In the genomic region with DNA sequence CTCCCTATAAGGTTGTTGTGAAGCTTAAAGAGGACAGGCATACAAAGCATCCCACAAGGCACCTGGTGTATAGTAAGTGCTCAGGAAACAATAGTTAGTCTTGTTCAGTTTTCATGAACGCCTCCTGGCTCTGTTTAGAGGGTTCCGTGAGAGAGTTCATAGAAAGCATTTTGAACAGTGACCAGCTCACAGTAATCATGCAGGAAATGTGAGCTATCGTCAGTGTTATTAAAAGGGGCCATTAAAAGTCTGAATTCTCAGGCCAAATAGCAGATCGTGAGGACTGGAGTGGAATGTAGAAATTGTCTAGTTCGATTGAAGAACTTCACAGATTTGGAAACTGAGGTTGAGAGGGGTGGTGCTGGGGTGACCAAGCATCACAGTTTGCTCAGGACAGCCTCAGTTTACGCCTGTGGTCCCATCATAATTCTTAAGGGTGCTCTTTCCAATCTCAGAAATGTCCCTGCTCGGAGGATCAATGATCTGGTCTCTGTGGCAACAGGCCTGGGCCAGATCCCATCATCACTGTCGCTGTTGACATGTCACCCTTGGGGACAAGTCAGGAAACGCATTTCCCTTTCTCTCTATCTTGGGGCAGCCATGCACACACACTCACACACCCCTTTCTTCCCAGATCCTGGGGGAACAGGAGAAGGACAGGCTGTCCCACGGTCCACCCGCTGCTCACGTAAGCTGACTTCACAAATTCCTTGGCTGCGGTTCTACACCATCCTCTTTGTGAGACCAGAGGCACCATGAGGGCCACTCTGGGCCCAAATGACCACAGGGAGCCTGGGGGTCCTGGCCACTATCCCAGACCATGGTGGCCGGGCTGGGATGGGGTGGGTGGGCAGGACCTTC, we compare ENCODE assay signal across 16 cellular contexts. TPM values are rescaled to one million over a fixed set of nuclear protein-coding genes. Genes with fewer than 3 reads are reported as not detected.
DNase-seq lines count a peak whose midpoint lies in the region; ATAC-seq, FAIRE-seq and TF ChIP-seq lines count a peak whose summit lies in the region.
"Had no signal": no experiment of that assay in that cellular context is flagged by ENCODE, and none has a peak within 500 bp of the region (broad histone marks: within the 10 kb centered on the region; RNA-seq: fewer than 3 reads in every experiment).

No MANE protein-coding gene starts in this region.

- H3K4me2 ChIP-seq in PC-9 (peak overlapping the region; percentile 18), endothelial cell of umbilical vein (ENCODE audit: insufficient read depth, low read length) (peak overlapping the region; percentile 22)
- H3K4me2 ChIP-seq: GM23338 had no signal

- H3K4me1 ChIP-seq in PC-9 (replicated peaks; ENCODE audit: insufficient read depth) (peaks cover 50% of the 10 kb centered on the region), endothelial cell of umbilical vein (ENCODE audit: control insufficient read depth, extremely low read depth, insufficient read depth, low read length) (peaks cover 94% of the 10 kb centered on the region), lower lobe of right lung (peaks cover 88% of the 10 kb centered on the region), stomach (peaks cover 28 to 75% (median 50%) of the 10 kb centered on the region in 4 donors)

- BruUV-seq in PC-9 (replicated peaks; lab: Mats Ljungman, UMichigan) (no TSS peak), endothelial cell of umbilical vein (replicated peaks; lab: Mats Ljungman, UMichigan) (TSS peak; percentile 14)

- WGBS in stomach, 5 donors, result 73 to 86% (median 82%) methylated on average over 14 of the region's 14 CpGs

- ATAC-seq in lower lobe of right lung (peak in 1 of 2 donors; percentile 9), HG02678 (IDR thresholded peaks at IDR 0.05; ENCODE audit: unreplicated experiment) (no peak)
- ATAC-seq: GM23338; natural killer cell treated with Interleukin-12 subunit alpha and Interleukin-12 subunit beta and Interleukin-15 and Interleukin-18, amount 100 ng/mL, for 72 hours had no signal

- H3K36me3 ChIP-seq in PC-9 (ENCODE audit: low read depth) (peaks cover 78% of the 10 kb centered on the region), endothelial cell of umbilical vein (ENCODE audit: control insufficient read depth in 2 of 2, extremely low read depth in 1 of 2, insufficient read depth in 2 of 2, low read length in 2 of 2) (peaks cover 30 to 50% of the 10 kb centered on the region in 2 experiments), lower lobe of right lung (peaks cover 74% of the 10 kb centered on the region), stomach (peaks cover 0 to 42% (median 31%) of the 10 kb centered on the region in 4 donors)

- no peaks in the 10 kb centered on the region for H3K27me3 ChIP-seq in PC-9 (ENCODE audit: insufficient read depth, low read depth)
- H3K27me3 ChIP-seq in endothelial cell of umbilical vein (ENCODE audit: control insufficient read depth in 2 of 2, insufficient read depth in 2 of 2, low read length in 2 of 2), result no peaks in the 10 kb centered on the region
- H3K27me3 ChIP-seq in lower lobe of right lung (ENCODE audit: low read depth), result no peaks in the 10 kb centered on the region
- no peaks in the 10 kb centered on the region for H3K27me3 ChIP-seq in stomach

- H3K9me1 ChIP-seq in endothelial cell of umbilical vein (replicated peaks; ENCODE audit: control insufficient read depth, extremely low read depth, insufficient read depth, low read length), result no peaks in the 10 kb centered on the region

- peak; percentile 63 for TF ChIP-seq EP300 in stomach (IDR thresholded peaks at IDR 0.05)

- intact Hi-C loops in PC-9 (cut with micrococcal nuclease; ENCODE audit: unreplicated experiment), result no loop called here
- intact Hi-C loops in endothelial cell of umbilical vein (cut with micrococcal nuclease), result loop anchor here (1.0 to 2.0 kb wide), 2 partner anchors 7 to 73 kb away; a partner anchor contains a TSS
- intact Hi-C loops in lower lobe of right lung (cut with DNase I), result no loop called here
- intact Hi-C loops in stomach (cut with DNase I; ENCODE audit: low total_unique reads), result no loop called here

- POLR2A ChIA-PET in PC-9 (lab: Charles Lee; ENCODE audit: unreplicated experiment), result interaction anchor here (0.6 to 0.9 kb wide), 2 partner anchors 14 to 63 kb away, joined by 3 to 4 read pairs; no protein-coding TSS in a partner anchor
- POLR2A ChIA-PET in endothelial cell of umbilical vein (lab: Charles Lee), result interaction anchor here (0.6 to 0.7 kb wide), 2 partner anchors 12 to 35 kb away, joined by 4 to 5 read pairs; no protein-coding TSS in a partner anchor
- POLR2A ChIA-PET in HEK293T (lab: Yijun Ruan, JAX), result no interaction called here

- H2AFZ ChIP-seq in PC-9, result no peak overlapping the region
- no peak overlapping the region for H2AFZ ChIP-seq in endothelial cell of umbilical vein (ENCODE audit: low read depth, low read length)
- H2AFZ ChIP-seq: GM23338 had no signal

- H3K9me2 ChIP-seq in PC-9 (ENCODE audit: insufficient read depth), result no peaks in the 10 kb centered on the region

- TF ChIP-seq CTCF in PC-9 (conservative IDR thresholded peaks at IDR 0.05) (no peak), endothelial cell of umbilical vein (IDR thresholded peaks at IDR 0.05; ENCODE audit: extremely low read depth in 1 of 2, insufficient read depth in 1 of 2, low read depth in 1 of 2, low read length in 2 of 2) (no peak), lower lobe of right lung (IDR thresholded peaks at IDR 0.05) (no peak), stomach (IDR thresholded peaks at IDR 0.05) (no peak)

- peak overlapping the region; percentile 91 for H3K9ac ChIP-seq in endothelial cell of umbilical vein (replicated peaks; ENCODE audit: extremely low read depth, insufficient read depth, low read length)

- peak; percentile 65 for TF ChIP-seq POLR2A in endothelial cell of umbilical vein (IDR thresholded peaks at IDR 0.05; ENCODE audit: low read depth, low read length)
- no peak for TF ChIP-seq POLR2A in stomach (IDR thresholded peaks at IDR 0.05)

- peak overlapping the region; percentile 1; the same call in 1 of the 2 replicates for H3K27ac ChIP-seq in PC-9
- H3K27ac ChIP-seq in endothelial cell of umbilical vein (ENCODE audit: insufficient read depth, low read depth, low read length), result peak overlapping the region; percentile 96
- H3K27ac ChIP-seq in lower lobe of right lung, result peak overlapping the region; percentile 80
- H3K27ac ChIP-seq in stomach, result peak overlapping the region in 4 of 5 donors; percentile 67 to 85 (median 80)
- H3K27ac ChIP-seq: C4-2B had no signal

- no peak overlapping the region for H3K4me3 ChIP-seq in PC-9
- peak overlapping the region in 1 of 3 experiments; percentile 4 for H3K4me3 ChIP-seq in endothelial cell of umbilical vein (replicated peaks in 1 of 3; ENCODE audit: insufficient read depth in 1 of 3, low read depth in 1 of 3, low read length in 3 of 3)
- peak overlapping the region; percentile 31 for H3K4me3 ChIP-seq in lower lobe of right lung
- H3K4me3 ChIP-seq in stomach, result no peak overlapping the region
- H3K4me3 ChIP-seq: GM23338 had no signal

- CTCF ChIA-PET in PC-9 (lab: Charles Lee) (no interaction called here), endothelial cell of umbilical vein (lab: Charles Lee) (interaction anchor here (0.7 to 4.5 kb wide), 14 partner anchors 9 to 100 kb away, joined by 3 to 24 read pairs (median 6); no protein-coding TSS in a partner anchor), HEK293T (lab: Yijun Ruan, JAX) (interaction anchor here (0.6 kb wide), 1 partner anchor 42 kb away, joined by 7 read pairs; no protein-coding TSS in a partner anchor)

- H3K79me2 ChIP-seq in PC-9 (ENCODE audit: low read depth) (peaks cover 54% of the 10 kb centered on the region), endothelial cell of umbilical vein (ENCODE audit: control insufficient read depth, insufficient read depth, low read length) (peaks cover 67% of the 10 kb centered on the region)

- H3K9me3 ChIP-seq in PC-9 (ENCODE audit: insufficient read depth, low read depth) (no peaks in the 10 kb centered on the region), endothelial cell of umbilical vein (replicated peaks; ENCODE audit: control insufficient read depth, insufficient read depth, low read length) (no peaks in the 10 kb centered on the region), lower lobe of right lung (no peaks in the 10 kb centered on the region), stomach (no peaks in the 10 kb centered on the region)

- DNase-seq in PC-9 (peak in 1 of 2 experiments; percentile 26), endothelial cell of umbilical vein (ENCODE audit: low read depth, low spot score) (peak; percentile 87), lower lobe of right lung (peak; percentile 37), stomach (no peak), HEK293T (ENCODE audit: extremely low spot score) (no peak), HUDEP-2 (lab: John Stamatoyannopoulos, UW; ENCODE audit: unreplicated experiment in 76 of 76) (no peak)
- no peak for DNase-seq in activated CD4-positive, alpha-beta T cell treated with anti-CD3 and anti-CD28 coated beads, Interleukin-2, amount 50 U/mL, for 4 hours
- DNase-seq: activated CD4-positive, alpha-beta memory T cell treated with anti-CD3 and anti-CD28 coated beads for 36 hours; central memory CD4-positive, alpha-beta T cell; MV-4-11; T-helper 9 cell had no signal

- peaks cover 26% of the 10 kb centered on the region; the same call in 1 of the 2 replicates for H4K20me1 ChIP-seq in PC-9 (ENCODE audit: insufficient read depth)
- H4K20me1 ChIP-seq in endothelial cell of umbilical vein (replicated peaks; ENCODE audit: control insufficient read depth, extremely low read depth, insufficient read depth, low read length), result no peaks in the 10 kb centered on the region

- H3F3A ChIP-seq in PC-9 (ENCODE audit: insufficient read depth, low read depth), result peaks cover 79% of the 10 kb centered on the region

- dilution Hi-C loops in endothelial cell of umbilical vein (cut with MboI; ENCODE audit: extremely low pct_ligation_motif_present, low sequenced_read_pairs), result no loop called here

- FAIRE-seq in endothelial cell of umbilical vein (lab: Jason Lieb, UNC), result peak; percentile 94

TF ChIP-seq in endothelial cell of umbilical vein, 7 proteins besides CTCF, POLR2A, EP300 and RAD21 (continues in another document):
- TF ChIP-seq GATA2 (IDR thresholded peaks at IDR 0.05; ENCODE audit: insufficient read depth, insufficient read length, low read depth, low read length), result no peak

TF ChIP-seq in HEK293T, 16 proteins besides CTCF, POLR2A, EP300 and RAD21:
- no peak for TF ChIP-seq L3MBTL2 (conservative IDR thresholded peaks at IDR 0.05)

RNA-seq across cellular contexts. Expression of a gene that starts 7.2 kb away (rescaled TPM):
- 286 and 333 TPM in 2 replicates for total RNA-seq in PC-9 (2021)
- total RNA-seq in endothelial cell of umbilical vein, result 708 and 868 TPM in 2 replicates
- polyA plus RNA-seq in endothelial cell of umbilical vein, result 810 and 861 TPM in 2 replicates
- 710 and 739 TPM in 2 replicates for polyA plus RNA-seq in endothelial cell of umbilical vein (2011; cell fraction: cytosol; rRNA removed)
- polyA plus RNA-seq in endothelial cell of umbilical vein (2011; cell fraction: nucleus; rRNA removed), result 680 and 705 TPM in 2 replicates
- polyA plus RNA-seq in endothelial cell of umbilical vein (2012), result 931 and 1,022 TPM in 2 replicates
- polyA minus RNA-seq in endothelial cell of umbilical vein, result 986 and 1,245 TPM in 2 replicates
- polyA minus RNA-seq in endothelial cell of umbilical vein (2011; cell fraction: cytosol; rRNA and poly(A)+ RNA removed), result 21.3 TPM
- polyA minus RNA-seq in endothelial cell of umbilical vein (2011; cell fraction: nucleus; rRNA and poly(A)+ RNA removed), result 361 and 435 TPM in 2 replicates
- 362 TPM for total RNA-seq in lower lobe of right lung
- total RNA-seq in stomach, result 100 to 1,000 TPM in 1 of 5 donors, 10 to 100 TPM in 4; 27.8 to 195 (median 44.3) TPM
- polyA plus RNA-seq in stomach, result 10 to 100 TPM; 16.2 to 28.0 (median 25.1) TPM
- total RNA-seq: activated CD4-positive, alpha-beta memory T cell treated with anti-CD3 and anti-CD28 coated beads for 36 hours; activated T-helper 2 cell treated with anti-CD3 and anti-CD28 coated beads, Interferon-gamma antibody, Interleukin-2, Interleukin-4, amounts not matched to agents 10 μg/mL and 5 μg/mL and 100 μg/mL, durations not matched to agents 14 hours and 24 hours and 36 hours had no signal

Comparison
In these comparisons a context has a peak if more than half of its experiments do, and no peak if none do; other contexts are left out.
1. DNase-seq: peak in endothelial cell of umbilical vein (single experiment) and lower lobe of right lung (single experiment); none in stomach (single experiment), HEK293T (single experiment), activated CD4-positive, alpha-beta T cell treated with anti-CD3 and anti-CD28 coated beads, Interleukin-2, amount 50 U/mL, for 4 hours (0 of 2) and HUDEP-2 (0 of 76).
2. H3K27ac ChIP-seq: peak in every context shown above with its lines; median percentile 96 in endothelial cell of umbilical vein; 80 in lower lobe of right lung; 80 in stomach; 1 in PC-9.